ENCODE assay signal across 10 cellular contexts in the genomic region with DNA sequence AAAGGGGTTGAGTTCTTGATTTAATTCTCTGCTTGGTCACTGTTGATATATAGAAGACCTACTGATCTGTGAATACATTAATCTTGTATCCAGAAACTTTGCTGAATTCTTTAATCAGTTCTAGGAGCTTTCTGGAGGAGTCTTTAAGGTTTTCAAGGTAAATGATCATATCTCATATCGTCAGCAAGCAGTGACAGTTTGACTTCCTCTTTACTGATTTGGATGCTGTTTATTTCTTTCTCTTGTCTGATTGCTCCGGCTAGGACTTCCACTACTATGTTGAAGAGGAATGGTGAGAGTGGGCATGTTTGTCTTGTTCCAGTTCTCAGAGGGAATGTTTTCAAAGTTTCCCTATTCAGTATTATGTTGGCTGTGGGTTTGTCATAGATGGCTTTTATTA. TPM values are rescaled to one million over a fixed set of nuclear protein-coding genes. Genes with fewer than 3 reads are reported as not detected.
DNase-seq lines count a peak whose midpoint lies in the region; ATAC-seq, FAIRE-seq and TF ChIP-seq lines count a peak whose summit lies in the region.
"Not testable (repeated sequence)": the region's sequence is repeated elsewhere in the genome, so short reads cannot be mapped to it uniquely, and the experiment has no call there.
"Had no signal": no experiment of that assay in that cellular context is flagged by ENCODE, and none has a peak within 500 bp of the region (broad histone marks: within the 10 kb centered on the region; RNA-seq: fewer than 3 reads in every experiment).

No MANE protein-coding gene starts in this region.

- POLR2A ChIA-PET in PC-3 (lab: Charles Lee; ENCODE audit: unreplicated experiment); K562 (lab: Yijun Ruan, JAX): not testable (repeated sequence)

- not testable (repeated sequence) for FAIRE-seq in K562 (lab: Jason Lieb, UNC)

- in situ Hi-C loops in K562 (cut with MboI) = not testable (repeated sequence)

- peak overlapping the region; percentile 88 for H3K27ac ChIP-seq in PC-3 (ENCODE audit: low read length)
- H3K27ac ChIP-seq in VCaP = peak overlapping the region; percentile 55
- not testable (repeated sequence) for H3K27ac ChIP-seq in K562 (ENCODE audit: extremely low read depth, low read depth, low read length)

- not testable (repeated sequence) for TF ChIP-seq CTCF in PC-3 (conservative IDR thresholded peaks at IDR 0.05; ENCODE audit: low read depth, low read length); VCaP (conservative IDR thresholded peaks at IDR 0.05); K562 (IDR thresholded peaks at IDR 0.05 in 2 of 3, conservative IDR thresholded peaks at IDR 0.05 in 1 of 3; ENCODE audit: insufficient read depth in 2 of 3, low read depth in 1 of 3, low read length in 3 of 3); nephron progenitor cell (IDR thresholded peaks at IDR 0.05)

- WGBS in K562 (ENCODE audit: insufficient coverage, low coverage, missing lambda C conversion rate) = 0% methylated on average over 2 of the region's 2 CpGs

- H3K36me3 Mint-ChIP-seq in activated T-helper 1 cell treated with anti-CD3 and anti-CD28 coated beads, Interleukin-12 subunit alpha, Interleukin-12 subunit beta, Interleukin-2, Interleukin-4 antibody, amounts not matched to agents 30 ng/mL and 10 ng/mL and 1 ng/mL, durations not matched to agents 14 hours and 24 hours and 36 hours (ENCODE audit: low read depth) = peaks cover 22% of the 10 kb centered on the region
- H3K36me3 Mint-ChIP-seq in nephron progenitor cell (ENCODE audit: low read depth) = peaks cover 20% of the 10 kb centered on the region

- intact Hi-C loops in PC-3 (cut with micrococcal nuclease) = loop anchor here (2.0 to 5.0 kb wide), 2 partner anchors 19 to 42 kb away; no protein-coding TSS in a partner anchor
- intact Hi-C loops in activated T-helper 1 cell treated with anti-CD3 and anti-CD28 coated beads, Interleukin-12 subunit alpha, Interleukin-12 subunit beta, Interleukin-2, Interleukin-4 antibody, amounts not matched to agents 30 ng/mL and 10 ng/mL and 1 ng/mL, durations not matched to agents 14 hours and 24 hours and 36 hours (cut with micrococcal nuclease); K562 (cut with micrococcal nuclease): not testable (repeated sequence)

- DNase-seq in PC-3; activated T-helper 1 cell treated with anti-CD3 and anti-CD28 coated beads, Interleukin-12 subunit alpha, Interleukin-12 subunit beta, Interleukin-2, Interleukin-4 antibody, amounts not matched to agents 30 ng/mL and 10 ng/mL and 1 ng/mL, durations not matched to agents 14 hours and 24 hours and 36 hours (ENCODE audit: low spot score); K562 (ENCODE audit: extremely low read depth in 1 of 4, low spot score in 3 of 4); nephron progenitor cell: not testable (repeated sequence)

- H3K79me2 ChIP-seq in PC-3 (ENCODE audit: low read length); K562 (ENCODE audit: control insufficient read depth, insufficient read depth, low read length): not testable (repeated sequence)

- not testable (repeated sequence) for H3K4me2 ChIP-seq in PC-3 (ENCODE audit: low read length); K562 (ENCODE audit: insufficient read depth, low read length)

- CTCF ChIA-PET in PC-3 (lab: Charles Lee); K562 (lab: Yijun Ruan, JAX; ENCODE audit: low intra/inter-chr PET ratio): not testable (repeated sequence)

- peaks cover 15% of the 10 kb centered on the region for H3K4me1 ChIP-seq in PC-3 (ENCODE audit: insufficient read depth, low read length)
- H3K4me1 ChIP-seq in K562 (replicated peaks in 1 of 2; ENCODE audit: control insufficient read depth in 2 of 2, insufficient read depth in 2 of 2, low read length in 2 of 2) = not testable (repeated sequence)

- not testable (repeated sequence) for BruUV-seq in PC-3 (replicated peaks; lab: Mats Ljungman, UMichigan); K562 (replicated peaks; lab: Mats Ljungman, UMichigan)

- H3K27me3 Mint-ChIP-seq in activated T-helper 1 cell treated with anti-CD3 and anti-CD28 coated beads, Interleukin-12 subunit alpha, Interleukin-12 subunit beta, Interleukin-2, Interleukin-4 antibody, amounts not matched to agents 30 ng/mL and 10 ng/mL and 1 ng/mL, durations not matched to agents 14 hours and 24 hours and 36 hours (ENCODE audit: insufficient read depth); nephron progenitor cell (ENCODE audit: low read depth, poor library complexity): not testable (repeated sequence)

- TF ChIP-seq RAD21 in K562 (CRISPR knock-in tag; conservative IDR thresholded peaks at IDR 0.05 in 1 of 2, IDR thresholded peaks at IDR 0.05 in 1 of 2) = not testable (repeated sequence)

- H3K27me3 ChIP-seq in PC-3 (ENCODE audit: low read length); K562 (ENCODE audit: control insufficient read depth in 2 of 2, insufficient read depth in 2 of 2, low read length in 2 of 2): not testable (repeated sequence)

- not testable (repeated sequence) for TF ChIP-seq EP300 in K562 (IDR thresholded peaks at IDR 0.05; ENCODE audit: low read length)

- not testable (repeated sequence) for H3K9me3 ChIP-seq in PC-3 (ENCODE audit: low read length); K562 (replicated peaks; ENCODE audit: control insufficient read depth, insufficient read depth, low read depth, low read length)

- not testable (repeated sequence) for H2AFZ ChIP-seq in PC-3 (ENCODE audit: low read length); K562 (ENCODE audit: low read depth, low read length)

- H3K36me3 ChIP-seq in PC-3 (ENCODE audit: low read depth, low read length); K562 (ENCODE audit: control insufficient read depth, insufficient read depth, low read length): not testable (repeated sequence)

- H3K9me1 ChIP-seq in K562 (ENCODE audit: control insufficient read depth, insufficient read depth, low read length) = not testable (repeated sequence)

- not testable (repeated sequence) for TF ChIP-seq POLR2A in K562 (conservative IDR thresholded peaks at IDR 0.05)

- not testable (repeated sequence) for ATAC-seq in PC-3, K562

- not testable (repeated sequence) for H4K20me1 ChIP-seq in PC-3 (ENCODE audit: low read length); K562 (replicated peaks; ENCODE audit: control insufficient read depth, insufficient read depth, low read length)

- peak overlapping the region; percentile 43 for H3K9ac ChIP-seq in PC-3 (ENCODE audit: low read length)
- H3K9ac ChIP-seq in K562 (ENCODE audit: insufficient read depth in 1 of 2, low read depth in 2 of 2, low read length in 2 of 2) = not testable (repeated sequence)

- H3K4me1 Mint-ChIP-seq in activated T-helper 1 cell treated with anti-CD3 and anti-CD28 coated beads, Interleukin-12 subunit alpha, Interleukin-12 subunit beta, Interleukin-2, Interleukin-4 antibody, amounts not matched to agents 30 ng/mL and 10 ng/mL and 1 ng/mL, durations not matched to agents 14 hours and 24 hours and 36 hours (ENCODE audit: low read depth) = peaks cover 29% of the 10 kb centered on the region
- H3K4me1 Mint-ChIP-seq in nephron progenitor cell = not testable (repeated sequence)

- H3K4me3 Mint-ChIP-seq in activated T-helper 1 cell treated with anti-CD3 and anti-CD28 coated beads, Interleukin-12 subunit alpha, Interleukin-12 subunit beta, Interleukin-2, Interleukin-4 antibody, amounts not matched to agents 30 ng/mL and 10 ng/mL and 1 ng/mL, durations not matched to agents 14 hours and 24 hours and 36 hours; nephron progenitor cell: not testable (repeated sequence)

- not testable (repeated sequence) for H3F3A ChIP-seq in PC-3 (ENCODE audit: low read length, unreplicated experiment)

- H3K9me3 Mint-ChIP-seq in activated T-helper 1 cell treated with anti-CD3 and anti-CD28 coated beads, Interleukin-12 subunit alpha, Interleukin-12 subunit beta, Interleukin-2, Interleukin-4 antibody, amounts not matched to agents 30 ng/mL and 10 ng/mL and 1 ng/mL, durations not matched to agents 14 hours and 24 hours and 36 hours = peaks cover 44% of the 10 kb centered on the region
- H3K9me3 Mint-ChIP-seq in nephron progenitor cell = peaks cover 40% of the 10 kb centered on the region

- H3K9me2 ChIP-seq in PC-3 (replicated peaks; ENCODE audit: low read length) = not testable (repeated sequence)

- peak overlapping the region; percentile 32 for H3K27ac Mint-ChIP-seq in activated T-helper 1 cell treated with anti-CD3 and anti-CD28 coated beads, Interleukin-12 subunit alpha, Interleukin-12 subunit beta, Interleukin-2, Interleukin-4 antibody, amounts not matched to agents 30 ng/mL and 10 ng/mL and 1 ng/mL, durations not matched to agents 14 hours and 24 hours and 36 hours
- peak overlapping the region; percentile 37 for H3K27ac Mint-ChIP-seq in nephron progenitor cell

- not testable (repeated sequence) for H3K4me3 ChIP-seq in PC-3 (ENCODE audit: low read length); K562

RNA-seq across cellular contexts. Expression of gene EID1, which starts 31.4 kb away (rescaled TPM):
- total RNA-seq in PC-3 (2014; rRNA removed) (98.7 and 115 TPM in 2 replicates), K562 (2014; rRNA removed) (167 and 170 TPM in 2 replicates), K562 (2014; rRNA removed; fragmentation: Illumina TruSeq; extraction: Trizol) (136 and 159 TPM in 2 replicates), K562 (2015; rRNA removed; fragmentation: Illumina TruSeq; extraction: Trizol) (197 and 201 TPM in 2 replicates), K562 (2021) (124 and 143 TPM in 2 replicates)
- 177 and 183 TPM in 2 replicates for total RNA-seq in activated T-helper 1 cell treated with anti-CD3 and anti-CD28 coated beads, Interleukin-12 subunit alpha, Interleukin-12 subunit beta, Interleukin-2, Interleukin-4 antibody, amounts not matched to agents 30 ng/mL and 10 ng/mL and 1 ng/mL, durations not matched to agents 14 hours and 24 hours and 36 hours
- total RNA-seq in K562 (2011; cell fraction: chromatin; rRNA removed; ENCODE audit: low replicate concordance) = 7.1 and 20.6 TPM in 2 replicates
- total RNA-seq in K562 (2011; cell fraction: nucleolus; rRNA removed) = 10.7 and 13.6 TPM in 2 replicates
- total RNA-seq in K562 (2011; cell fraction: nucleoplasm; rRNA removed) = 16.9 and 21.3 TPM in 2 replicates
- polyA plus RNA-seq in K562 (2011; rRNA removed) (118 and 154 TPM in 2 replicates), K562 (2014; fragmentation: Illumina TruSeq; extraction: Trizol) (134 and 176 TPM in 2 replicates), K562 (2014; fragmentation: Nextera tagmentation; extraction: Ambion mirVana) (10 to 100 TPM; 46.5 to 51.2 TPM), K562 (2014; rRNA removed) (177 and 211 TPM in 2 replicates)
- polyA plus RNA-seq in K562 (2011; cell fraction: cytosol; rRNA removed) = 68.1 and 105 TPM in 2 replicates
- 42.9 and 66.4 TPM in 2 replicates for polyA plus RNA-seq in K562 (2011; cell fraction: nucleus; rRNA removed)
- polyA plus RNA-seq in K562 (2012) = 116 and 124 TPM in 2 replicates
- polyA minus RNA-seq in K562 (2011; rRNA and poly(A)+ RNA removed) = 43.4 and 58.1 TPM in 2 replicates
- 61.7 and 69.7 TPM in 2 replicates for polyA minus RNA-seq in K562 (2011; cell fraction: cytosol; rRNA and poly(A)+ RNA removed)
- 8.2 and 15.4 TPM in 2 replicates for polyA minus RNA-seq in K562 (2011; cell fraction: nucleus; rRNA and poly(A)+ RNA removed)

RNA-seq across cellular contexts. Expression of gene SHC4, which starts 54.4 kb away (rescaled TPM):
- total RNA-seq in PC-3 (2014; rRNA removed) = 2.4 and 4.3 TPM in 2 replicates
- 25.7 and 26.4 TPM in 2 replicates for total RNA-seq in activated T-helper 1 cell treated with anti-CD3 and anti-CD28 coated beads, Interleukin-12 subunit alpha, Interleukin-12 subunit beta, Interleukin-2, Interleukin-4 antibody, amounts not matched to agents 30 ng/mL and 10 ng/mL and 1 ng/mL, durations not matched to agents 14 hours and 24 hours and 36 hours
- total RNA-seq in K562 (2011; cell fraction: chromatin; rRNA removed; ENCODE audit: low replicate concordance) = 2.0 and 3.6 TPM in 2 replicates
- total RNA-seq in K562 (2011; cell fraction: nucleolus; rRNA removed) = 1.4 and 2.0 TPM in 2 replicates
- 2.9 and 3.5 TPM in 2 replicates for total RNA-seq in K562 (2011; cell fraction: nucleoplasm; rRNA removed)
- total RNA-seq in K562 (2014; rRNA removed) = 0.24 and 0.73 TPM in 2 replicates
- 0.55 and 0.89 TPM in 2 replicates for total RNA-seq in K562 (2014; rRNA removed; fragmentation: Illumina TruSeq; extraction: Trizol)
- 0.45 and 0.69 TPM in 2 replicates for total RNA-seq in K562 (2015; rRNA removed; fragmentation: Illumina TruSeq; extraction: Trizol)
- total RNA-seq in K562 (2021) = 0.40 and 0.51 TPM in 2 replicates
- 1.2 and 1.6 TPM in 2 replicates for polyA plus RNA-seq in K562 (2011; rRNA removed)
- polyA plus RNA-seq in K562 (2011; cell fraction: cytosol; rRNA removed) = 0.42 and 0.96 TPM in 2 replicates
- 4.1 and 4.8 TPM in 2 replicates for polyA plus RNA-seq in K562 (2011; cell fraction: nucleus; rRNA removed)
- polyA plus RNA-seq in K562 (2012) = 0.70 and 0.73 TPM in 2 replicates
- polyA plus RNA-seq in K562 (2014; fragmentation: Illumina TruSeq; extraction: Trizol) = 0.43 and 0.89 TPM in 2 replicates
- 1 to 10 TPM in 1 of 2 experiments, under 1 TPM in 1; 0.67 to 1.0 TPM for polyA plus RNA-seq in K562 (2014; fragmentation: Nextera tagmentation; extraction: Ambion mirVana)
- polyA plus RNA-seq in K562 (2014; rRNA removed) = 0.52 and 1.1 TPM in 2 replicates
- 2.6 and 3.5 TPM in 2 replicates for polyA minus RNA-seq in K562 (2011; rRNA and poly(A)+ RNA removed)
- polyA minus RNA-seq in K562 (2011; cell fraction: cytosol; rRNA and poly(A)+ RNA removed) = not detected in 2 replicates
- 1.5 and 4.1 TPM in 2 replicates for polyA minus RNA-seq in K562 (2011; cell fraction: nucleus; rRNA and poly(A)+ RNA removed)
- total RNA-seq: CD4-positive, CD25-positive, alpha-beta regulatory T cell; G401 had no signal
- polyA plus RNA-seq: CD14-positive monocyte; CD4-positive, alpha-beta memory T cell; CD4-positive, CD25-positive, alpha-beta regulatory T cell; CD8-positive, alpha-beta memory T cell had no signal
